In the genomic region with DNA sequence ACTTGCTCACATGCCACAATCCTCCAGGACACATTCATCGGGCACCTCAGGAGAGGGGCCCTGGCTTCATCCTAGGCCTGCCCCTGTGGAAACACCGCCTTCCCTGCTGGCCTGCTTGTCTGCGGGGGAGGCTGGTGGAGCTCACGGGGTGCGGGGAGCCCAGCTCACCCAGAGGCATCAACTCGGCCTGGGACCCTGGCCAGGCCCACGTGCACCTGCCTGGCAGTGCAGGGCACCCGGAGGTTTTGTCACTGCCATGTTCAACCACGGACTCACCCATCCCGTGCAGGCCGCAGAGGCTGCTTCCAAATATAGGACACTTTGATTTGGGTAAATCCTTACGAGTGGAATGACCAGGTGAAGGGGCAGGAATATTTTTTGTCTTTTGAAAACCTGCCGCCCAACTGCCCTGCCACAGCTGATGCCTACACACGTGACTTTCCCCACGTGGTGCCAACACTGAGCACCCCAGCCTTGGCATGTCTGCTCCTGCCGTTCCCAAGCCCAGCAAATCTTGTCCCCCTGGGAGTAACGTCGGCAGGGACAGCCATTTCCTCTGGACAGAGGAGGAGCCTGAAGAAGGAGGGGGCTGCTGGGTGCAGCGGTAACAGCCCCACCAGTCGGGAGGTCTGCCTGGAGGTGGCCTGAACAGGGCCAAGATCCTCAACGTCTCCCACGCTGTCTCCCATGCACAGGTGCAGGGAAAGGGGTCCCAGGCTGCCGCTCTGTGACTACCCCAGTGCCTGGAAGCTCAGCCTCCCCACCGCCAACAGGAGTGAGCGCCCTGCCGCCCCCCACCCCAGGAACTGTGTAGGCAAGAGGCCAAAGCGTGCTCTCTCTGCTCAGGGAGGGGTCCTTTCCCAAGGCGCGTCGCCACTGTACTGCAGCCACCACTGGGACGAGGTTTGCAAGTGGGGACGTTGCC, we compare ENCODE assay signal across 13 cellular contexts. TPM values are rescaled to one million over a fixed set of nuclear protein-coding genes. Genes with fewer than 3 reads are reported as not detected.
DNase-seq lines count a peak whose midpoint lies in the region; ATAC-seq, FAIRE-seq and TF ChIP-seq lines count a peak whose summit lies in the region.
"Had no signal": no experiment of that assay in that cellular context is flagged by ENCODE, and none has a peak within 500 bp of the region (broad histone marks: within the 10 kb centered on the region; RNA-seq: fewer than 3 reads in every experiment).

No MANE protein-coding gene starts in this region.

- H3K23me2 ChIP-seq in H9 (ENCODE audit: insufficient read length, low read depth, low read length, poor library complexity, severe bottlenecking) = no peaks in the 10 kb centered on the region

- no peaks in the 10 kb centered on the region for H3K27me3 ChIP-seq in H9 (ENCODE audit: insufficient read depth, low read length)

- no peak for ATAC-seq in stimulated activated effector memory CD8-positive, alpha-beta T cell treated with anti-CD3 and anti-CD28 coated beads, Interleukin-12 subunit alpha, Interleukin-12 subunit beta, amount 100 ng/mL, for 72 hours
- no peak for ATAC-seq in HG03025 (IDR thresholded peaks at IDR 0.05; ENCODE audit: low FRiP score, unreplicated experiment)
- ATAC-seq: stimulated activated memory B cell treated with anti-CD40 and anti-IgM and Interleukin-4, amounts not matched to agents 10 μg/mL and 1 μg/mL and 100 μg/mL, for 72 hours had no signal

- H3K27me3 Mint-ChIP-seq in H9 (ENCODE audit: low read depth) (no peaks in the 10 kb centered on the region), CD14-positive monocyte (ENCODE audit: low read depth in 3 of 3) (peaks cover 0 to 4% (median 1%) of the 10 kb centered on the region in 3 donors)
- H3K27me3 Mint-ChIP-seq: naive B cell; stimulated activated memory B cell treated with anti-CD40 and anti-IgM and Interleukin-4, amounts not matched to agents 10 μg/mL and 1 μg/mL and 100 μg/mL, for 72 hours had no signal

- H3K27ac ChIP-seq in H9 (ENCODE audit: insufficient read length, low read depth, low read length) = no peak overlapping the region
- H3K27ac ChIP-seq in angular gyrus (ENCODE audit: low read depth, low read length) = peak overlapping the region; percentile 41
- H3K27ac ChIP-seq in kidney (ENCODE audit: low read depth in 2 of 2, low read length in 2 of 2) = no peak overlapping the region
- H3K27ac ChIP-seq: HL-60 had no signal

- H3K56ac ChIP-seq in H9 (ENCODE audit: insufficient read length, low read depth, low read length) = no peak overlapping the region

- H3K9me3 Mint-ChIP-seq in H9 (no peaks in the 10 kb centered on the region), CD14-positive monocyte (no peaks in the 10 kb centered on the region)
- H3K9me3 Mint-ChIP-seq in stimulated activated effector memory CD8-positive, alpha-beta T cell treated with anti-CD3 and anti-CD28 coated beads, Interleukin-12 subunit alpha, Interleukin-12 subunit beta, amount 100 ng/mL, for 72 hours = no peaks in the 10 kb centered on the region
- H3K9me3 Mint-ChIP-seq: naive B cell; stimulated activated memory B cell treated with anti-CD40 and anti-IgM and Interleukin-4, amounts not matched to agents 10 μg/mL and 1 μg/mL and 100 μg/mL, for 72 hours had no signal

- no peak overlapping the region for H2BK5ac ChIP-seq in H9 (ENCODE audit: insufficient read length, low read length)

- H3K27ac Mint-ChIP-seq in H9 (peak overlapping the region in 2 of 3 experiments; percentile 21 to 40; a peak in 3 of 7 replicates), CD14-positive monocyte (peak overlapping the region in 1 of 7 donors; percentile 43)
- H3K27ac Mint-ChIP-seq in stimulated activated effector memory CD8-positive, alpha-beta T cell treated with anti-CD3 and anti-CD28 coated beads, Interleukin-12 subunit alpha, Interleukin-12 subunit beta, amount 100 ng/mL, for 72 hours = peak overlapping the region; percentile 72

- FAIRE-seq in kidney (lab: Jason Lieb, UNC) = no peak
- FAIRE-seq: RCC 7860 had no signal

- H4K91ac ChIP-seq in H9 (ENCODE audit: insufficient read length, low read depth, low read length) = no peak overlapping the region

- no peaks in the 10 kb centered on the region for H3K79me2 ChIP-seq in H9 (ENCODE audit: insufficient read depth, low read length)

- H3K23ac ChIP-seq in H9 (ENCODE audit: insufficient read length, low read depth, low read length) = no peak overlapping the region

- no peak overlapping the region for H3K9ac ChIP-seq in H9 (ENCODE audit: extremely low read depth, insufficient read length, low read length)
- no peak overlapping the region for H3K9ac ChIP-seq in kidney (ENCODE audit: low read length in 2 of 2)

- DNase-seq in H9 (no peak), kidney (peak; percentile 59), NOMO-1 (lab: John Stamatoyannopoulos, UW; ENCODE audit: unreplicated experiment in 2 of 2) (no peak), CD14-positive monocyte (ENCODE audit: low spot score) (no peak)
- DNase-seq in stimulated activated effector memory CD8-positive, alpha-beta T cell treated with anti-CD3 and anti-CD28 coated beads, Interleukin-12 subunit alpha, Interleukin-12 subunit beta, amount 100 ng/mL, for 72 hours (ENCODE audit: low spot score in 2 of 2) = no peak
- DNase-seq: activated T-cell treated with anti-CD3 and anti-CD28 coated beads, Interleukin-2, amount 50 U/mL, for 1 hour; naive B cell; T-helper 9 cell had no signal

- H2BK20ac ChIP-seq in H9 (ENCODE audit: low read depth, low read length, poor library complexity, severe bottlenecking) = no peak overlapping the region

- no peak overlapping the region for H2BK15ac ChIP-seq in H9 (ENCODE audit: low read depth, low read length)

- no peak overlapping the region for H2AK5ac ChIP-seq in H9 (ENCODE audit: insufficient read length, low read length)

- H3K36me3 ChIP-seq in kidney (ENCODE audit: control insufficient read depth in 1 of 2, insufficient read depth in 2 of 2, low read length in 2 of 2) = peaks cover 15 to 16% of the 10 kb centered on the region in 2 donors

- no peaks in the 10 kb centered on the region for H3K9me3 ChIP-seq in H9 (ENCODE audit: control insufficient read depth, low read depth, low read length)
- H3K9me3 ChIP-seq in kidney (ENCODE audit: control insufficient read depth in 1 of 2, low read length in 2 of 2) = no peaks in the 10 kb centered on the region

- WGBS in H9 (ENCODE audit: extremely low coverage, insufficient read length, low lambda C conversion rate) = no CpG with 5 or more reads among the region's 32 CpGs

- H3K4me3 ChIP-seq in kidney (ENCODE audit: low read length in 2 of 2) = no peak overlapping the region

- H3K18ac ChIP-seq in H9 (ENCODE audit: insufficient read length, low read depth, low read length) = no peak overlapping the region

- H4K5ac ChIP-seq in H9 (ENCODE audit: insufficient read length, low read depth, low read length) = no peak overlapping the region

- no peak overlapping the region for H3K14ac ChIP-seq in H9 (ENCODE audit: insufficient read depth, low read length)

- H3K4me1 ChIP-seq in H9 (ENCODE audit: insufficient read depth, low read length) (no peaks in the 10 kb centered on the region), kidney (ENCODE audit: control insufficient read depth in 1 of 2, insufficient read depth in 1 of 2, low read depth in 1 of 2, low read length in 2 of 2) (peaks cover 8 to 39% of the 10 kb centered on the region in 2 donors)

- no peak overlapping the region for H3T11ph ChIP-seq in H9 (ENCODE audit: low read length)

- peaks cover 5 to 20% (median 12%) of the 10 kb centered on the region in 3 experiments; a peak in 5 of 7 replicates for H3K36me3 Mint-ChIP-seq in H9 (ENCODE audit: insufficient read depth in 1 of 3, low read depth in 3 of 3)
- peaks cover 15% of the 10 kb centered on the region for H3K36me3 Mint-ChIP-seq in stimulated activated effector memory CD8-positive, alpha-beta T cell treated with anti-CD3 and anti-CD28 coated beads, Interleukin-12 subunit alpha, Interleukin-12 subunit beta, amount 100 ng/mL, for 72 hours
- H3K36me3 Mint-ChIP-seq in CD14-positive monocyte = peaks cover 51 to 76% of the 10 kb centered on the region in 2 donors
- H3K36me3 Mint-ChIP-seq: naive B cell had no signal

- H3K4me1 Mint-ChIP-seq in H9 = no peaks in the 10 kb centered on the region
- H3K4me1 Mint-ChIP-seq in stimulated activated effector memory CD8-positive, alpha-beta T cell treated with anti-CD3 and anti-CD28 coated beads, Interleukin-12 subunit alpha, Interleukin-12 subunit beta, amount 100 ng/mL, for 72 hours = peaks cover 12% of the 10 kb centered on the region
- H3K4me1 Mint-ChIP-seq in CD14-positive monocyte = peaks cover 3% of the 10 kb centered on the region

- H4K20me1 ChIP-seq in H9 (ENCODE audit: control insufficient read depth, insufficient read depth, insufficient read length) = peaks cover 2% of the 10 kb centered on the region

- no peak overlapping the region for H2BK12ac ChIP-seq in H9 (ENCODE audit: insufficient read length, low read depth, low read length)

- H2AFZ ChIP-seq in H9 (ENCODE audit: low read length) = no peak overlapping the region

- H3K4me3 Mint-ChIP-seq in H9 (no peak overlapping the region), CD14-positive monocyte (no peak overlapping the region)
- H3K4me3 Mint-ChIP-seq in stimulated activated effector memory CD8-positive, alpha-beta T cell treated with anti-CD3 and anti-CD28 coated beads, Interleukin-12 subunit alpha, Interleukin-12 subunit beta, amount 100 ng/mL, for 72 hours = no peak overlapping the region
- H3K4me3 Mint-ChIP-seq: naive B cell; stimulated activated memory B cell treated with anti-CD40 and anti-IgM and Interleukin-4, amounts not matched to agents 10 μg/mL and 1 μg/mL and 100 μg/mL, for 72 hours had no signal

- H3K4me2 ChIP-seq in H9 (ENCODE audit: insufficient read depth, insufficient read length, low read length) = no peak overlapping the region

- H3K79me1 ChIP-seq in H9 (ENCODE audit: insufficient read depth, low read depth, low read length, poor library complexity, severe bottlenecking) = no peaks in the 10 kb centered on the region

- intact Hi-C loops in kidney (cut with DNase I) (no loop called here), CD14-positive monocyte (cut with micrococcal nuclease) (no loop called here)

- no peak overlapping the region for H4K8ac ChIP-seq in H9 (replicated peaks; ENCODE audit: insufficient read length, low read depth, low read length)

- TF ChIP-seq CTCF in H9 (conservative IDR thresholded peaks at IDR 0.05) = no peak
- TF ChIP-seq CTCF in kidney (IDR thresholded peaks at IDR 0.05; ENCODE audit: borderline replicate concordance, extremely low read depth, insufficient read depth) = no peak
- no peak for TF ChIP-seq CTCF in CD14-positive monocyte (IDR thresholded peaks at IDR 0.05)

- H3K4ac ChIP-seq in H9 (ENCODE audit: low read depth, low read length) = no peak overlapping the region

- H2BK120ac ChIP-seq in H9 (ENCODE audit: low read depth, low read length, poor library complexity, severe bottlenecking) = no peak overlapping the region

RNA-seq across cellular contexts. Expression of gene MXD4, which starts 8.5 kb away (rescaled TPM):
- 24.1 and 25.4 TPM in 2 replicates for total RNA-seq in H9 (2021)
- total RNA-seq in kidney = 84.8 TPM
- 49.8 TPM for polyA plus RNA-seq in kidney (ENCODE audit: insufficient read depth, low read depth, low replicate concordance)
- polyA plus RNA-seq in CD14-positive monocyte = 10 to 100 TPM; 24.5 to 35.9 TPM

RNA-seq across cellular contexts. Expression of gene HAUS3, which starts 11.5 kb away (rescaled TPM):
- total RNA-seq in H9 (2021) = 18.0 and 19.1 TPM in 2 replicates
- 12.1 TPM for total RNA-seq in kidney
- 4.1 TPM for polyA plus RNA-seq in kidney (ENCODE audit: insufficient read depth, low read depth, low replicate concordance)
- polyA plus RNA-seq in CD14-positive monocyte = 1 to 10 TPM; 4.4 to 5.0 TPM

RNA-seq across cellular contexts. Expression of gene POLN, which starts 11.5 kb away (rescaled TPM):
- 0.74 and 1.5 TPM in 2 replicates for total RNA-seq in H9 (2021)
- 3.8 TPM for total RNA-seq in kidney
- polyA plus RNA-seq in kidney (ENCODE audit: insufficient read depth, low read depth, low replicate concordance) = 1.3 TPM
- polyA plus RNA-seq in CD14-positive monocyte = under 1 TPM; 0.08 to 0.33 TPM
